In genomic region chrX:12906392-12906791, GRCh38 we compare ENCODE assay signal across 19 cellular contexts. TPM values are rescaled to one million over a fixed set of nuclear protein-coding genes. Genes with fewer than 3 reads are reported as not detected.
"Had no signal": no experiment of that assay in that cellular context is flagged by ENCODE, and none has a peak within 500 bp of the region (broad histone marks: within the 10 kb centered on the region; RNA-seq: fewer than 3 reads in every experiment).

Gene TLR8, plus strand, starts transcription at chrX:12906620. Its CDS starts 87 bp downstream, at chrX:12906707.

- H3K4me3 ChIP-seq: adrenal gland, colonic mucosa, gastrocnemius medialis, mucosa of descending colon had no signal

- H3K27ac ChIP-seq: adrenal gland, colonic mucosa, gastrocnemius medialis, WERI-Rb-1 had no signal

- H3K36me3 Mint-ChIP-seq: naive thymus-derived CD8-positive, alpha-beta T cell had no signal

- H3K9me3 Mint-ChIP-seq: activated CD4-positive, alpha-beta T cell treated with anti-CD3 and anti-CD28 coated beads, Interleukin-2, amount 10 ng/mL, durations not matched to agents 24 days and 14 days; activated T-helper 2 cell treated with anti-CD3 and anti-CD28 coated beads, Interferon-gamma antibody, Interleukin-2, Interleukin-4, amounts not matched to agents 10 μg/mL and 5 μg/mL and 100 μg/mL, durations not matched to agents 14 hours and 24 hours and 36 hours; naive thymus-derived CD8-positive, alpha-beta T cell; stimulated activated naive CD8-positive, alpha-beta T cell treated with anti-CD3 and anti-CD28 coated beads, Interleukin-15, Interleukin-2, amounts not matched to agents 100 ng/mL and 50 ng/mL, for 24 hours had no signal

- H3K27ac Mint-ChIP-seq: activated CD4-positive, alpha-beta T cell treated with anti-CD3 and anti-CD28 coated beads, Interleukin-2, amount 10 ng/mL, durations not matched to agents 24 days and 14 days; activated T-helper 2 cell treated with anti-CD3 and anti-CD28 coated beads, Interferon-gamma antibody, Interleukin-2, Interleukin-4, amounts not matched to agents 10 μg/mL and 5 μg/mL and 100 μg/mL, durations not matched to agents 14 hours and 24 hours and 36 hours; naive thymus-derived CD8-positive, alpha-beta T cell; progenitor cell of endocrine pancreas; stimulated activated naive CD8-positive, alpha-beta T cell treated with anti-CD3 and anti-CD28 coated beads, Interleukin-15, Interleukin-2, amounts not matched to agents 100 ng/mL and 50 ng/mL, for 24 hours had no signal

- DNase-seq: activated CD4-positive, alpha-beta T cell treated with anti-CD3 and anti-CD28 coated beads, Interleukin-2, amount 10 ng/mL, durations not matched to agents 24 days and 14 days; activated naive CD4-positive, alpha-beta T cell treated with anti-CD3 and anti-CD28 coated beads, Interleukin-2, amount 50 U/mL, for 16 hours; adrenal gland; colonic mucosa; effector memory CD4-positive, alpha-beta T cell; gastrocnemius medialis; kidney; mucosa of descending colon; naive thymus-derived CD8-positive, alpha-beta T cell; stimulated activated CD4-positive, alpha-beta T cell treated with anti-CD3 and anti-CD28 coated beads, Interleukin-12 subunit alpha, Interleukin-12 subunit beta, amount 100 ng/mL, for 4 hours; stimulated activated CD4-positive, alpha-beta T cell treated with anti-CD3 and anti-CD28 coated beads, Interleukin-2, amount 100 ng/mL, for 48 hours; stimulated activated CD8-positive, alpha-beta memory T cell treated with anti-CD3 and anti-CD28 coated beads, Interleukin-4, amount 100 ng/mL, for 48 hours; T-helper 1 cell; WERI-Rb-1 had no signal

- H3K27me3 ChIP-seq: colonic mucosa, gastrocnemius medialis had no signal

- H3K9me3 ChIP-seq: adrenal gland, colonic mucosa, gastrocnemius medialis, mucosa of descending colon had no signal

- H3K27me3 Mint-ChIP-seq: stimulated activated naive CD8-positive, alpha-beta T cell treated with anti-CD3 and anti-CD28 coated beads, Interleukin-15, Interleukin-2, amounts not matched to agents 100 ng/mL and 50 ng/mL, for 24 hours had no signal

- H3K4me1 ChIP-seq: adrenal gland, colonic mucosa, gastrocnemius medialis had no signal

- H3K36me3 ChIP-seq: adrenal gland, colonic mucosa, gastrocnemius medialis, WERI-Rb-1 had no signal

- ATAC-seq: gastrocnemius medialis; mucosa of descending colon; naive thymus-derived CD8-positive, alpha-beta T cell; sciatic nerve had no signal

- H3K4me3 Mint-ChIP-seq: activated CD4-positive, alpha-beta T cell treated with anti-CD3 and anti-CD28 coated beads, Interleukin-2, amount 10 ng/mL, durations not matched to agents 24 days and 14 days; stimulated activated naive CD8-positive, alpha-beta T cell treated with anti-CD3 and anti-CD28 coated beads, Interleukin-15, Interleukin-2, amounts not matched to agents 100 ng/mL and 50 ng/mL, for 24 hours had no signal

RNA-seq across cellular contexts. Expression of gene TLR8, which starts in this region (rescaled TPM):
- total RNA-seq: activated CD4-positive, alpha-beta T cell treated with anti-CD3 and anti-CD28 coated beads, Interleukin-2, amount 10 ng/mL, durations not matched to agents 24 days and 14 days; activated T-helper 2 cell treated with anti-CD3 and anti-CD28 coated beads, Interferon-gamma antibody, Interleukin-2, Interleukin-4, amounts not matched to agents 10 μg/mL and 5 μg/mL and 100 μg/mL, durations not matched to agents 14 hours and 24 hours and 36 hours; fibroblast of lung; progenitor cell of endocrine pancreas had no signal
- polyA plus RNA-seq: fibroblast of lung; naive thymus-derived CD8-positive, alpha-beta T cell had no signal
